Comparison of ENCODE assay signal across 16 cellular contexts in genomic region chrX:110215411-110215810, GRCh38.
A peak's percentile ranks its signal among the peaks of the same experiment; 100 is the strongest.
DNase-seq lines count a peak whose midpoint lies in the region; ATAC-seq, FAIRE-seq and TF ChIP-seq lines count a peak whose summit lies in the region.
"Had no signal": no experiment of that assay in that cellular context is flagged by ENCODE, and none has a peak within 500 bp of the region (broad histone marks: within the 10 kb centered on the region; RNA-seq: fewer than 3 reads in every experiment).

No MANE protein-coding gene starts in this region.

- ATAC-seq in A549: no peak
- ATAC-seq in aorta (ENCODE audit: low FRiP score): no peak
- ATAC-seq in HG02852 (IDR thresholded peaks at IDR 0.05; ENCODE audit: unreplicated experiment): no peak
- ATAC-seq: GM12878 had no signal

- H3K4me3 ChIP-seq in A549 (peak overlapping the region; percentile 36), aorta (ENCODE audit: low read length in 2 of 2) (no peak overlapping the region)
- H3K4me3 ChIP-seq: GM12878 had no signal

- H3K4me2 ChIP-seq in A549: peak overlapping the region; percentile 88

- TF ChIP-seq POLR2A in A549 (IDR thresholded peaks at IDR 0.05; ENCODE audit: low read length): no peak

- no peak for TF ChIP-seq EP300 in A549 (IDR thresholded peaks at IDR 0.05)

- H3K9me3 ChIP-seq in A549: no peaks in the 10 kb centered on the region
- H3K9me3 ChIP-seq in aorta (ENCODE audit: control insufficient read depth, low read length): no peaks in the 10 kb centered on the region

- peak overlapping the region; percentile 72 for H3K27ac Mint-ChIP-seq in Calu3 (ENCODE audit: unreplicated experiment)
- H3K27ac Mint-ChIP-seq: B cell; CD4-positive, alpha-beta T cell; H9 had no signal

- in situ Hi-C loops in SK-MEL-5 (cut with HindIII; ENCODE audit: low pct_unique_long_range_greater_than_20kb, low sequenced_read_pairs): no loop called here

- peak overlapping the region; percentile 43 for H3K4me3 Mint-ChIP-seq in Calu3 (ENCODE audit: low read depth, unreplicated experiment)
- H3K4me3 Mint-ChIP-seq: B cell; CD4-positive, alpha-beta T cell; H9 had no signal

- H3K27me3 ChIP-seq in aorta (ENCODE audit: control insufficient read depth in 1 of 2, insufficient read depth in 2 of 2, low read length in 1 of 2): no peaks in the 10 kb centered on the region

- TF ChIP-seq CTCF in A549 (IDR thresholded peaks at IDR 0.05) (no peak), Calu3 (IDR thresholded peaks at IDR 0.05; ENCODE audit: unreplicated experiment) (no peak)

- H3K36me3 ChIP-seq in aorta (ENCODE audit: control insufficient read depth in 1 of 2, insufficient read depth in 2 of 2, low read length in 1 of 2): no peaks in the 10 kb centered on the region

- H3K27me3 Mint-ChIP-seq in Calu3 (ENCODE audit: unreplicated experiment): no peaks in the 10 kb centered on the region
- H3K27me3 Mint-ChIP-seq: B cell; CD4-positive, alpha-beta T cell had no signal

- peak; percentile 83 for FAIRE-seq in A549 (lab: Jason Lieb, UNC)
- FAIRE-seq: GM12878 had no signal

- peaks cover 31% of the 10 kb centered on the region for H3K4me1 Mint-ChIP-seq in Calu3 (ENCODE audit: low read depth, unreplicated experiment)

- no peak for TF ChIP-seq RAD21 in A549 (conservative IDR thresholded peaks at IDR 0.05 in 1 of 2, IDR thresholded peaks at IDR 0.05 in 1 of 2)

- DNase-seq in A549 (ENCODE audit: low read depth in 1 of 2, low spot score in 1 of 2) (no peak), Calu3 (no peak), SK-MEL-5 (ENCODE audit: low read depth, low spot score) (peak; percentile 53), foreskin melanocyte (peak; percentile 76), cerebellar cortex (ENCODE audit: low spot score) (no peak), NCI-H69 (lab: John Stamatoyannopoulos, UW) (no peak), aorta (no peak)
- DNase-seq: C1 segment of cervical spinal cord; CD4-positive, alpha-beta T cell; DMS53; GOT3; H9 had no signal

- BruUV-seq in Calu3 (replicated peaks; lab: Mats Ljungman, UMichigan): no TSS peak

- no peaks in the 10 kb centered on the region for H3K36me3 Mint-ChIP-seq in Calu3 (ENCODE audit: insufficient read depth, unreplicated experiment)

- intact Hi-C loops in Calu3 (cut with micrococcal nuclease; ENCODE audit: unreplicated experiment): loop anchor here (5.0 kb wide), 2 partner anchors 67 to 102 kb away; partner anchors contain the start of gene AMMECR1
- intact Hi-C loops in aorta (cut with DNase I): no loop called here

- H3K9me3 Mint-ChIP-seq in Calu3 (ENCODE audit: low read depth, unreplicated experiment): no peaks in the 10 kb centered on the region
- H3K9me3 Mint-ChIP-seq: CD4-positive, alpha-beta T cell; H9 had no signal

- H3K27ac ChIP-seq in A549: peak overlapping the region; percentile 79 to 86
- H3K27ac ChIP-seq in aorta (ENCODE audit: low read depth in 1 of 2, low read length in 2 of 2): no peak overlapping the region
- H3K27ac ChIP-seq: 22Rv1 had no signal

- POLR2A ChIA-PET in A549 (lab: Yijun Ruan, JAX): no interaction called here

- WGBS in A549 (ENCODE audit: missing lambda C conversion rate): 32% methylated on average over 1 of the region's 1 CpG
- WGBS in aorta, 2 donors: 73 to 100% methylated on average over 1 of the region's 1 CpG

- H3K4me1 ChIP-seq in A549 (peaks cover 81% of the 10 kb centered on the region), aorta (ENCODE audit: control insufficient read depth in 1 of 2, insufficient read depth in 2 of 2, low read length in 2 of 2) (no peaks in the 10 kb centered on the region)

- CTCF ChIA-PET in A549 (lab: Yijun Ruan, JAX): interaction anchor here (1.4 kb wide), 1 partner anchor 59 kb away, joined by 4 read pairs; no protein-coding TSS in a partner anchor
- CTCF ChIA-PET in Calu3 (lab: Charles Lee): interaction anchor here (1.2 kb wide), 1 partner anchor 33 kb away, joined by 3 read pairs; no protein-coding TSS in a partner anchor

TF ChIP-seq in A549, 52 proteins besides CTCF, POLR2A, EP300 and RAD21:
- TF ChIP-seq EHMT2 (IDR thresholded peaks at IDR 0.05; ENCODE audit: low read depth): no peak
- TF ChIP-seq BHLHE40 (IDR thresholded peaks at IDR 0.05; ENCODE audit: low read depth, low read length): no peak
- no peak for TF ChIP-seq NFE2L2 (conservative IDR thresholded peaks at IDR 0.05; ENCODE audit: low read length)
- no peak for TF ChIP-seq HMGXB4 (CRISPR knock-in tag; IDR thresholded peaks at IDR 0.05; ENCODE audit: borderline replicate concordance)
- TF ChIP-seq RNF2 (IDR thresholded peaks at IDR 0.05; ENCODE audit: borderline replicate concordance, low read depth): no peak
- TF ChIP-seq MAFK (IDR thresholded peaks at IDR 0.05; ENCODE audit: partially characterized antibody): no peak
- no peak for TF ChIP-seq RFX5 (IDR thresholded peaks at IDR 0.05)
- TF ChIP-seq ATOH8 (CRISPR knock-in tag; IDR thresholded peaks at IDR 0.05; ENCODE audit: low read depth): no peak
- TF ChIP-seq HEYL (CRISPR knock-in tag; IDR thresholded peaks at IDR 0.05): no peak
- no peak for TF ChIP-seq RCOR1 (IDR thresholded peaks at IDR 0.05; ENCODE audit: low read depth, low read length)
- TF ChIP-seq ELK1 (IDR thresholded peaks at IDR 0.05; ENCODE audit: low read depth, low read length): no peak
- no peak for TF ChIP-seq CEBPB (IDR thresholded peaks at IDR 0.05)
- no peak for TF ChIP-seq BCL3 (IDR thresholded peaks at IDR 0.05)
- no peak for TF ChIP-seq MAZ (IDR thresholded peaks at IDR 0.05; ENCODE audit: borderline replicate concordance, low read depth, low read length)
- no peak for TF ChIP-seq JUN (IDR thresholded peaks at IDR 0.05)
- TF ChIP-seq HDAC2 (IDR thresholded peaks at IDR 0.05): no peak
- TF ChIP-seq PHF8 (IDR thresholded peaks at IDR 0.05; ENCODE audit: borderline replicate concordance, low read depth): no peak
- TF ChIP-seq KDM1A (IDR thresholded peaks at IDR 0.05; ENCODE audit: low read depth): no peak

Comparison
In these comparisons a context has a peak if more than half of its experiments do, and no peak if none do; other contexts are left out.
1. DNase-seq: peak in SK-MEL-5 (single experiment) and foreskin melanocyte (single experiment); none in A549 (0 of 2), Calu3 (single experiment), cerebellar cortex (single experiment), NCI-H69 (single experiment) and aorta (0 of 2).
2. H3K27ac ChIP-seq: peak in A549 (2 of 2); none in aorta (0 of 2).